Comparison of ENCODE assay signal across 32 cellular contexts in the genomic region with DNA sequence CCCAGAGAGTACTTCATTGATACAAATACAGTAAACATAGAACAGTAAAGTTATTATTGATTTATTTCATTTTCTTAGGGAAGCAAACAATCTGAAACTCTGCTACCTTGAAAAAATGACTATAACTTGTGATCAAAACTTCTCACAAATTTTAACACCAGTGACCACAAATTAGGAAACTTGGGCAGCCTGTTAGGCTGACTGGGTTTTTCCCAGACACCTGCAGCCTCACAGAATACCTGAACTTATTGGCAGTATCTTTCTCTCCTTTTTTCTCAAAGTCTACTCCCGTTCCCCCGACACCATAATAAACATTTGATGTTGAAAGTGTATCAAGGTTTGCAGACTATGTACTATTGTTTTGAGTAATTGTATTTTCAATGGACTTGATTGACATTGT.
"Had no signal": no experiment of that assay in that cellular context is flagged by ENCODE, and none has a peak within 500 bp of the region (broad histone marks: within the 10 kb centered on the region; RNA-seq: fewer than 3 reads in every experiment).

No MANE protein-coding gene starts in this region.

- H3K27ac ChIP-seq: adrenal gland, ascending aorta, body of pancreas, brain microvascular endothelial cell, breast epithelium had no signal

- ATAC-seq: activated naive CD4-positive, alpha-beta T cell treated with anti-CD3 and anti-CD28 coated beads, Interleukin-2, amount 50 U/mL, for 72 hours; activated naive CD8-positive, alpha-beta T cell treated with anti-CD3 and anti-CD28 coated beads, Interleukin-2, amount 50 U/mL, for 24 hours; activated T-cell treated with anti-CD3 and anti-CD28 coated beads, Interleukin-2, amount 50 U/mL, for 4 hours; activated T-cell treated with anti-CD3 and anti-CD28 coated beads, Interleukin-2, amount 50 U/mL, for 72 hours; activated T-helper 17 cell treated with anti-CD3 and anti-CD28 coated beads, Interleukin-2, amount 50 U/mL, for 72 hours; body of pancreas had no signal

- H3K36me3 ChIP-seq: adrenal gland, ascending aorta, brain microvascular endothelial cell, breast epithelium had no signal

- DNase-seq: activated effector memory CD4-positive, alpha-beta T cell treated with anti-CD3 and anti-CD28 coated beads, Interleukin-2, amount 50 U/mL, for 16 hours; activated effector memory CD4-positive, alpha-beta T cell treated with Interleukin-2 at 50 U/mL for 16 hours; activated gamma-delta T cell; activated gamma-delta T cell treated with Interleukin-2 at 50 U/mL for 16 hours; activated naive CD4-positive, alpha-beta T cell; activated naive CD4-positive, alpha-beta T cell treated with anti-CD3 and anti-CD28 coated beads for 36 hours; activated naive CD4-positive, alpha-beta T cell treated with anti-CD3 and anti-CD28 coated beads, Interleukin-2, amount 10 ng/mL, durations not matched to agents 7 days and 5 days; activated naive CD4-positive, alpha-beta T cell treated with anti-CD3 and anti-CD28 coated beads, Interleukin-2, amount 50 U/mL, for 16 hours; activated naive CD4-positive, alpha-beta T cell treated with Interleukin-2 at 50 U/mL for 16 hours; activated naive CD8-positive, alpha-beta T cell treated with anti-CD3 and anti-CD28 coated beads for 36 hours; activated naive CD8-positive, alpha-beta T cell treated with anti-CD3 and anti-CD28 coated beads, Interleukin-2, amount 10 ng/mL, durations not matched to agents 7 days and 5 days; activated naive CD8-positive, alpha-beta T cell treated with anti-CD3 and anti-CD28 coated beads, Interleukin-2, amount 50 U/mL, for 24 hours; activated T-cell treated with anti-CD3 and anti-CD28 coated beads, Interleukin-2, amount 50 U/mL, for 24 hours; activated T-cell treated with anti-CD3 and anti-CD28 coated beads, Interleukin-2, amount 50 U/mL, for 4 hours; activated T-cell treated with anti-CD3 and anti-CD28 coated beads, Interleukin-2, amount 50 U/mL, for 48 hours; activated T-cell treated with anti-CD3 and anti-CD28 coated beads, Interleukin-2, amount 50 U/mL, for 72 hours; adrenal gland; amniotic stem cell; amygdala; anterior cingulate cortex; aorta; body of pancreas; brain microvascular endothelial cell; caudate nucleus; central memory CD4-positive, alpha-beta T cell; cerebellar nuclear complex had no signal

- H3K4me3 ChIP-seq: adrenal gland, ascending aorta, body of pancreas, breast epithelium had no signal

- H3K9me3 ChIP-seq: adrenal gland, ascending aorta, body of pancreas, breast epithelium had no signal

- FAIRE-seq: astrocyte, bronchial epithelial cell had no signal

- H3K27me3 ChIP-seq: adrenal gland, ascending aorta, body of pancreas, brain microvascular endothelial cell, breast epithelium had no signal

- H3K4me1 ChIP-seq: adrenal gland, ascending aorta, body of pancreas, breast epithelium had no signal
